26 cellular contexts compared by ENCODE assay signal in genomic region chr14:61599959-61600358, GRCh38.
"Had no signal": no experiment of that assay in that cellular context is flagged by ENCODE, and none has a peak within 500 bp of the region (broad histone marks: within the 10 kb centered on the region; RNA-seq: fewer than 3 reads in every experiment).

No MANE protein-coding gene starts in this region.

- H3K36me3 Mint-ChIP-seq: activated naive CD4-positive, alpha-beta T cell treated with anti-CD3 and anti-CD28 coated beads, Interleukin-2, amount 50 U/mL, for 24 hours; mesothelial cell of epicardium; naive B cell had no signal

- H3K27me3 Mint-ChIP-seq: activated B cell treated with CpG ODN at 0.5 μM for 24 hours; activated CD8-positive, alpha-beta T cell treated with anti-CD3 and anti-CD28 coated beads for 36 hours; activated naive CD4-positive, alpha-beta T cell treated with anti-CD3 and anti-CD28 coated beads, Interleukin-2, amount 50 U/mL, for 24 hours; activated naive CD8-positive, alpha-beta T cell treated with anti-CD3 and anti-CD28 coated beads, Interleukin-2, amount 50 U/mL, for 24 hours; naive B cell had no signal

- H3K4me3 ChIP-seq: esophagus squamous epithelium, heart right ventricle, psoas muscle, thoracic aorta had no signal

- H3K4me1 ChIP-seq: parathyroid adenoma had no signal

- H3K9ac ChIP-seq: parathyroid adenoma had no signal

- DNase-seq: activated B cell treated with CpG ODN at 0.5 μM for 24 hours; activated CD4-positive, alpha-beta T cell treated with anti-CD3 and anti-CD28 coated beads, Interleukin-2, amount 50 U/mL, for 1 hour; activated CD8-positive, alpha-beta T cell treated with anti-CD3 and anti-CD28 coated beads for 36 hours; activated naive CD8-positive, alpha-beta T cell treated with anti-CD3 and anti-CD28 coated beads, Interleukin-2, amount 50 U/mL, for 24 hours; activated T-cell treated with anti-CD3 and anti-CD28 coated beads, Interleukin-2, amount 50 U/mL, for 48 hours; amygdala; central memory CD4-positive, alpha-beta T cell; esophagus squamous epithelium; foreskin melanocyte; heart right ventricle; islet precursor cell; mammary epithelial cell; naive B cell; occipital lobe; psoas muscle; stimulated activated CD4-positive, alpha-beta T cell treated with anti-CD3 and anti-CD28 coated beads, Interleukin-2, amount 100 ng/mL, for 48 hours; stimulated activated naive CD4-positive, alpha-beta T cell treated with Interleukin-2 at 50 U/mL for 16 hours; trophoblast cell had no signal

- H3K27ac ChIP-seq: epithelial cell of prostate, esophagus squamous epithelium, parathyroid adenoma, psoas muscle had no signal

- H3K27me3 ChIP-seq: esophagus squamous epithelium, heart right ventricle had no signal

- H3K9me3 ChIP-seq: esophagus squamous epithelium, heart right ventricle, psoas muscle, thoracic aorta had no signal

- ATAC-seq: activated CD8-positive, alpha-beta T cell treated with anti-CD3 and anti-CD28 coated beads for 36 hours; activated naive CD8-positive, alpha-beta T cell treated with anti-CD3 and anti-CD28 coated beads, Interleukin-2, amount 50 U/mL, for 24 hours; psoas muscle had no signal

- H3K9me3 Mint-ChIP-seq: activated B cell treated with CpG ODN at 0.5 μM for 24 hours; activated CD8-positive, alpha-beta T cell treated with anti-CD3 and anti-CD28 coated beads for 36 hours; activated naive CD4-positive, alpha-beta T cell treated with anti-CD3 and anti-CD28 coated beads, Interleukin-2, amount 50 U/mL, for 24 hours; activated naive CD8-positive, alpha-beta T cell treated with anti-CD3 and anti-CD28 coated beads, Interleukin-2, amount 50 U/mL, for 24 hours; mesothelial cell of epicardium; naive B cell; neural crest cell; T-helper 2 cell treated with Interferon-gamma antibody and Interleukin-4, amounts not matched to agents 5 μg/mL and 100 μg/mL, for 36 hours had no signal

- H3K4me3 Mint-ChIP-seq: activated B cell treated with CpG ODN at 0.5 μM for 24 hours; activated CD8-positive, alpha-beta T cell treated with anti-CD3 and anti-CD28 coated beads for 36 hours; activated naive CD4-positive, alpha-beta T cell treated with anti-CD3 and anti-CD28 coated beads, Interleukin-2, amount 50 U/mL, for 24 hours; activated naive CD8-positive, alpha-beta T cell treated with anti-CD3 and anti-CD28 coated beads, Interleukin-2, amount 50 U/mL, for 24 hours; mesothelial cell of epicardium; naive B cell; neural crest cell; T-helper 2 cell treated with Interferon-gamma antibody and Interleukin-4, amounts not matched to agents 5 μg/mL and 100 μg/mL, for 36 hours had no signal

- H3K27ac Mint-ChIP-seq: activated B cell treated with CpG ODN at 0.5 μM for 24 hours; activated CD8-positive, alpha-beta T cell treated with anti-CD3 and anti-CD28 coated beads for 36 hours; activated naive CD4-positive, alpha-beta T cell treated with anti-CD3 and anti-CD28 coated beads, Interleukin-2, amount 50 U/mL, for 24 hours; activated naive CD8-positive, alpha-beta T cell treated with anti-CD3 and anti-CD28 coated beads, Interleukin-2, amount 50 U/mL, for 24 hours; activated T-helper 2 cell treated with anti-CD3 and anti-CD28 coated beads, Interferon-gamma antibody, Interleukin-2, Interleukin-4, amounts not matched to agents 10 μg/mL and 5 μg/mL and 100 μg/mL, durations not matched to agents 14 hours and 24 hours and 36 hours; mesothelial cell of epicardium; naive B cell; T-helper 2 cell treated with Interferon-gamma antibody and Interleukin-4, amounts not matched to agents 5 μg/mL and 100 μg/mL, for 36 hours had no signal

- H3K36me3 ChIP-seq: esophagus squamous epithelium, heart right ventricle, thoracic aorta had no signal

- H3K79me2 ChIP-seq: parathyroid adenoma had no signal

- H2AFZ ChIP-seq: parathyroid adenoma had no signal
